ENCODE assay signal across 38 cellular contexts in the genomic region with DNA sequence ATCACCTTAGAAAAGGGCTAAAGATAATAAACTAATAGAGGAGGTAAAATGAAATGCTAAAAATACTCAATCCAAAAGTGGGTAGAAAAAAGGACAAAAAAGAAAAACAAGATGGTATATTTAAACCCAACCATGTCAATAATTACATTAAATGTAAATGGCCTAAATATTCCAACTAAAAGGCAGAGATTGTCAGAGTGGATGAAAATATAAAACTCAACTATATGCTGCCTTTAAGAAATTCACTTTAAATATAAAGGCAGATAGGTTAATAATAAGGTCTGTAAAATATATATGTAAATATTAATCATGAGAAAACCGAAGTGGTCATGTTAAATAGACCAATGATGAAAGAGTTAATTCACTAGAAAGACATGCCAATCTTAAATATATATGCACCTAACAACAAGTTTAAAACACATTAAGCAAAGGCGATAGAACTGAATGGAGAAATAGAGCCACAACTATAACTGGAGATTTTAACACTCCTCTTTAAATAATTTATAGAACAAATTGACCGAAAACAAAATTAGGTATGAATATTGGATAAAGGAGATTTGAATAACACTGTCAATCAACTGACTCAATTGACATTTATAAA.
"Had no signal": no experiment of that assay in that cellular context is flagged by ENCODE, and none has a peak within 500 bp of the region (broad histone marks: within the 10 kb centered on the region; RNA-seq: fewer than 3 reads in every experiment).

No MANE protein-coding gene starts in this region.

- FAIRE-seq: astrocyte, bronchial epithelial cell had no signal

- DNase-seq: activated effector memory CD4-positive, alpha-beta T cell treated with anti-CD3 and anti-CD28 coated beads, Interleukin-2, amount 50 U/mL, for 16 hours; activated effector memory CD4-positive, alpha-beta T cell treated with Interleukin-2 at 50 U/mL for 16 hours; activated gamma-delta T cell; activated gamma-delta T cell treated with Interleukin-2 at 50 U/mL for 16 hours; activated naive CD4-positive, alpha-beta T cell; activated naive CD4-positive, alpha-beta T cell treated with anti-CD3 and anti-CD28 coated beads for 36 hours; activated naive CD4-positive, alpha-beta T cell treated with anti-CD3 and anti-CD28 coated beads, Interleukin-2, amount 10 ng/mL, durations not matched to agents 7 days and 5 days; activated naive CD4-positive, alpha-beta T cell treated with anti-CD3 and anti-CD28 coated beads, Interleukin-2, amount 50 U/mL, for 16 hours; activated naive CD4-positive, alpha-beta T cell treated with Interleukin-2 at 50 U/mL for 16 hours; activated naive CD8-positive, alpha-beta T cell treated with anti-CD3 and anti-CD28 coated beads for 36 hours; activated naive CD8-positive, alpha-beta T cell treated with anti-CD3 and anti-CD28 coated beads, Interleukin-2, amount 10 ng/mL, durations not matched to agents 7 days and 5 days; activated naive CD8-positive, alpha-beta T cell treated with anti-CD3 and anti-CD28 coated beads, Interleukin-2, amount 50 U/mL, for 24 hours; activated T-cell treated with anti-CD3 and anti-CD28 coated beads, Interleukin-2, amount 50 U/mL, for 48 hours; activated T-cell treated with anti-CD3 and anti-CD28 coated beads, Interleukin-2, amount 50 U/mL, for 72 hours; adrenal gland; amniotic stem cell; amygdala; anterior cingulate cortex; aorta; body of pancreas; brain microvascular endothelial cell; caudate nucleus; central memory CD4-positive, alpha-beta T cell; cerebellar nuclear complex; colonic mucosa had no signal

- H3K27me3 Mint-ChIP-seq: activated naive CD4-positive, alpha-beta T cell treated with anti-CD3 and anti-CD28 coated beads, Interleukin-2, amount 10 ng/mL, durations not matched to agents 7 days and 5 days; central memory CD8-positive, alpha-beta T cell had no signal

- H3K27ac ChIP-seq: adrenal gland, ascending aorta, body of pancreas, brain microvascular endothelial cell, breast epithelium, cardiac muscle cell, colonic mucosa had no signal

- H3K9me3 ChIP-seq: colonic mucosa had no signal

- H3K27ac Mint-ChIP-seq: activated naive CD4-positive, alpha-beta T cell treated with anti-CD3 and anti-CD28 coated beads for 36 hours; activated naive CD4-positive, alpha-beta T cell treated with anti-CD3 and anti-CD28 coated beads, Interleukin-2, amount 10 ng/mL, durations not matched to agents 7 days and 5 days; activated naive CD4-positive, alpha-beta T cell treated with anti-CD3 and anti-CD28 coated beads, Interleukin-2, amount 50 U/mL, for 24 hours; activated naive CD4-positive, alpha-beta T cell treated with anti-CD3 and anti-CD28 coated beads, Interleukin-2, amount 50 U/mL, for 72 hours; activated naive CD8-positive, alpha-beta T cell; activated naive CD8-positive, alpha-beta T cell treated with anti-CD3 and anti-CD28 coated beads for 36 hours; activated naive CD8-positive, alpha-beta T cell treated with anti-CD3 and anti-CD28 coated beads, Interleukin-2, amount 10 ng/mL, durations not matched to agents 7 days and 5 days; activated naive CD8-positive, alpha-beta T cell treated with anti-CD3 and anti-CD28 coated beads, Interleukin-2, amount 50 U/mL, for 24 hours; activated T-cell treated with anti-CD3 and anti-CD28 coated beads, Interleukin-2, amount 50 U/mL, for 72 hours; activated T-helper 1 cell treated with anti-CD3 and anti-CD28 coated beads, Interleukin-12 subunit alpha, Interleukin-12 subunit beta, Interleukin-2, Interleukin-4 antibody, amounts not matched to agents 30 ng/mL and 10 ng/mL and 1 ng/mL, durations not matched to agents 14 hours and 24 hours and 36 hours; activated T-helper 17 cell treated with anti-CD3 and anti-CD28 coated beads, Interleukin-2, amount 50 U/mL, for 72 hours; activated T-helper 2 cell treated with anti-CD3 and anti-CD28 coated beads, Interferon-gamma antibody, Interleukin-2, Interleukin-4, amounts not matched to agents 10 μg/mL and 5 μg/mL and 100 μg/mL, durations not matched to agents 14 hours and 24 hours and 36 hours; brain had no signal

- H3K4me1 Mint-ChIP-seq: activated naive CD4-positive, alpha-beta T cell treated with anti-CD3 and anti-CD28 coated beads, Interleukin-2, amount 10 ng/mL, durations not matched to agents 7 days and 5 days; activated naive CD4-positive, alpha-beta T cell treated with anti-CD3 and anti-CD28 coated beads, Interleukin-2, amount 50 U/mL, for 24 hours; activated naive CD8-positive, alpha-beta T cell treated with anti-CD3 and anti-CD28 coated beads for 36 hours; activated naive CD8-positive, alpha-beta T cell treated with anti-CD3 and anti-CD28 coated beads, Interleukin-2, amount 10 ng/mL, durations not matched to agents 7 days and 5 days; activated naive CD8-positive, alpha-beta T cell treated with anti-CD3 and anti-CD28 coated beads, Interleukin-2, amount 50 U/mL, for 24 hours; activated T-helper 17 cell treated with anti-CD3 and anti-CD28 coated beads, Interleukin-2, amount 50 U/mL, for 72 hours; brain; central memory CD8-positive, alpha-beta T cell had no signal

- H3K4me3 ChIP-seq: adrenal gland, ascending aorta, body of pancreas, breast epithelium, cardiac muscle cell, colonic mucosa had no signal

- H3K36me3 Mint-ChIP-seq: activated naive CD4-positive, alpha-beta T cell treated with anti-CD3 and anti-CD28 coated beads, Interleukin-2, amount 10 ng/mL, durations not matched to agents 7 days and 5 days; activated naive CD4-positive, alpha-beta T cell treated with anti-CD3 and anti-CD28 coated beads, Interleukin-2, amount 50 U/mL, for 24 hours; activated naive CD4-positive, alpha-beta T cell treated with anti-CD3 and anti-CD28 coated beads, Interleukin-2, amount 50 U/mL, for 72 hours; activated naive CD8-positive, alpha-beta T cell; activated naive CD8-positive, alpha-beta T cell treated with anti-CD3 and anti-CD28 coated beads for 36 hours; activated naive CD8-positive, alpha-beta T cell treated with anti-CD3 and anti-CD28 coated beads, Interleukin-2, amount 10 ng/mL, durations not matched to agents 7 days and 5 days; brain had no signal

- ATAC-seq: activated naive CD4-positive, alpha-beta T cell treated with anti-CD3 and anti-CD28 coated beads, Interleukin-2, amount 50 U/mL, for 72 hours; activated naive CD8-positive, alpha-beta T cell treated with anti-CD3 and anti-CD28 coated beads, Interleukin-2, amount 50 U/mL, for 24 hours; activated T-cell treated with anti-CD3 and anti-CD28 coated beads, Interleukin-2, amount 50 U/mL, for 72 hours; activated T-helper 17 cell treated with anti-CD3 and anti-CD28 coated beads, Interleukin-2, amount 50 U/mL, for 72 hours; body of pancreas had no signal

- H3K36me3 ChIP-seq: adrenal gland, ascending aorta, brain microvascular endothelial cell, breast epithelium, cardiac muscle cell, colonic mucosa had no signal

- H3K4me1 ChIP-seq: adrenal gland, ascending aorta, body of pancreas, breast epithelium, colonic mucosa had no signal

- H3K27me3 ChIP-seq: adrenal gland, ascending aorta, body of pancreas, brain microvascular endothelial cell, breast epithelium, cardiac muscle cell, colonic mucosa had no signal

- H3K4me3 Mint-ChIP-seq: activated naive CD4-positive, alpha-beta T cell treated with anti-CD3 and anti-CD28 coated beads for 36 hours; activated naive CD4-positive, alpha-beta T cell treated with anti-CD3 and anti-CD28 coated beads, Interleukin-2, amount 10 ng/mL, durations not matched to agents 7 days and 5 days; activated naive CD4-positive, alpha-beta T cell treated with anti-CD3 and anti-CD28 coated beads, Interleukin-2, amount 50 U/mL, for 24 hours; activated naive CD8-positive, alpha-beta T cell; activated naive CD8-positive, alpha-beta T cell treated with anti-CD3 and anti-CD28 coated beads for 36 hours; activated naive CD8-positive, alpha-beta T cell treated with anti-CD3 and anti-CD28 coated beads, Interleukin-2, amount 10 ng/mL, durations not matched to agents 7 days and 5 days; activated naive CD8-positive, alpha-beta T cell treated with anti-CD3 and anti-CD28 coated beads, Interleukin-2, amount 50 U/mL, for 24 hours; activated T-cell treated with anti-CD3 and anti-CD28 coated beads, Interleukin-2, amount 50 U/mL, for 72 hours; activated T-helper 1 cell treated with anti-CD3 and anti-CD28 coated beads, Interleukin-12 subunit alpha, Interleukin-12 subunit beta, Interleukin-2, Interleukin-4 antibody, amounts not matched to agents 30 ng/mL and 10 ng/mL and 1 ng/mL, durations not matched to agents 14 hours and 24 hours and 36 hours; activated T-helper 17 cell treated with anti-CD3 and anti-CD28 coated beads, Interleukin-2, amount 50 U/mL, for 72 hours; brain; central memory CD8-positive, alpha-beta T cell had no signal
